Comparison of ENCODE assay signal across 8 cellular contexts in the genomic region with DNA sequence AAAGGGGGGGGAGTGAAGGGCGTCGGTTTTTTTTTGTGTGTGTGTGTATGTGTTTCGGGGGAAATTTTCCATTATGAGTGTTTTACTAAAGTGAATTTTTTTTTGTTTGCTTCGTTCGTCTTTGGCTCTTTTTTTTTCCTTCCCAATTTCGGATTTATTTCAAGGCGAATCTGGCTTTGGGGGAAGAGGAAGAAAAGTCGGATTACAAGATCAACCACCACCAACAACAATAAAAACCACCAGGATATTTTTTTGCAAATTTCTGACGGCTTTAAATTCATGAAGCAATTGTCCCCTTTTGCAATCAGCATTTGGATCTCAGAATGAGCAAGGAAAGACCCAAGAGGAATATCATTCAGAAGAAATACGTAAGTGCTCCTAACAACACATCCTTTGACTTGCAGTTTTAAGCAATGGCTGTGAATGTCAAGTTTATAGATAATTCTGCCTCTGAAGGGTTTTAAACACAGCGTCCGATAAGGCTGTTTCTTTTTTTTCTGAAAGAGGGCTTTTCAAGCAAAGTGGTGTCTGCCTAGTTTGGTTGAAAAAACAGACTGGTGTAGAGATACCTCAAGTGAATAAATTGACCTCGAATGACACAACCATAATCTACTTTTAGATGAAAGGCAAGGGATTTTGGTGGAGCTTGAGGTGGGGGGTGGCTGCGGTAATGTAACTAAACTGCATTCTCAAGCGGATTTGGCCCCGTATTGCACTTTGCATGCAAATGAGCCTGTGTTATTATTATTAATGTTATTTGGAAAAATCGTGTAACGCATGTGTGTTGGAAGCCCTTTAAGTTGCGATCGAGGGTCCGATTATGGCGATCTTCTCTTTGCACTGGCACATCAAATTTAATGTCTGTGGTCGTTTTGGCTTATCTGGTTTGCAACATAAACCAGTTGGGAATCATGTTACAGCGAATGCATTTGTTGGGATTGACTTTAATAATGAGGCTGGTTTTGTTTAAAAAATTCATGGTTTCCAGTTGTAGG. TPM values are rescaled to one million over a fixed set of nuclear protein-coding genes. Genes with fewer than 3 reads are reported as not detected.
DNase-seq lines count a peak whose midpoint lies in the region; ATAC-seq and TF ChIP-seq lines count a peak whose summit lies in the region.

No MANE protein-coding gene starts in this region.

- H3K9me3 ChIP-seq in gastrocnemius medialis = no peaks in the 10 kb centered on the region

- peak overlapping the region; percentile 20 for H2AFZ ChIP-seq in ACC112 (ENCODE audit: low read length, unreplicated experiment)

- H3K4me3 ChIP-seq in ACC112 (ENCODE audit: low read depth, low read length) = peak overlapping the region; percentile 92
- peak overlapping the region; percentile 85 for H3K4me3 ChIP-seq in HFF-Myc (replicated peaks; ENCODE audit: low read depth, low read length)
- peak overlapping the region; percentile 60 for H3K4me3 ChIP-seq in fibroblast of pulmonary artery (replicated peaks; ENCODE audit: low read depth, low read length)
- peak overlapping the region; percentile 64 to 81 (median 77) for H3K4me3 ChIP-seq in gastrocnemius medialis

- H3K4me3 Mint-ChIP-seq in activated CD4-positive, alpha-beta memory T cell treated with anti-CD3 and anti-CD28 coated beads, Interleukin-2, amount 10 ng/mL, durations not matched to agents 7 days and 5 days = peak overlapping the region; percentile 98

- H3K4me1 Mint-ChIP-seq in activated CD4-positive, alpha-beta memory T cell treated with anti-CD3 and anti-CD28 coated beads, Interleukin-2, amount 10 ng/mL, durations not matched to agents 7 days and 5 days = peaks cover 30% of the 10 kb centered on the region

- H3K9me3 Mint-ChIP-seq in activated CD4-positive, alpha-beta memory T cell treated with anti-CD3 and anti-CD28 coated beads, Interleukin-2, amount 10 ng/mL, durations not matched to agents 7 days and 5 days = no peaks in the 10 kb centered on the region

- peak overlapping the region; percentile 96 for H3K27ac Mint-ChIP-seq in activated CD4-positive, alpha-beta memory T cell treated with anti-CD3 and anti-CD28 coated beads, Interleukin-2, amount 10 ng/mL, durations not matched to agents 7 days and 5 days

- H3K27me3 Mint-ChIP-seq in activated CD4-positive, alpha-beta memory T cell treated with anti-CD3 and anti-CD28 coated beads, Interleukin-2, amount 10 ng/mL, durations not matched to agents 7 days and 5 days = no peaks in the 10 kb centered on the region

- H3K36me3 ChIP-seq in ACC112 (ENCODE audit: insufficient read depth, low read length) (no peaks in the 10 kb centered on the region), gastrocnemius medialis (no peaks in the 10 kb centered on the region)

- CTCF ChIA-PET in activated CD4-positive, alpha-beta memory T cell treated with anti-CD3 and anti-CD28 coated beads, Interleukin-2, amount 10 ng/mL, durations not matched to agents 7 days and 5 days (lab: Charles Lee) = interaction anchor here (0.7 to 1.9 kb wide), 2 partner anchors 79 to 195 kb away, joined by 3 to 6 read pairs; no protein-coding TSS in a partner anchor

- TF ChIP-seq CTCF in HFF-Myc (IDR thresholded peaks at IDR 0.05; ENCODE audit: low read depth, low read length, missing control alignments) = no peak
- no peak for TF ChIP-seq CTCF in fibroblast of pulmonary artery (IDR thresholded peaks at IDR 0.05; ENCODE audit: low read length, missing control alignments)
- TF ChIP-seq CTCF in gastrocnemius medialis (IDR thresholded peaks at IDR 0.05 in 4 of 5, conservative IDR thresholded peaks at IDR 0.05 in 1 of 5) = no peak

- intact Hi-C loops in gastrocnemius medialis (cut with DNase I; ENCODE audit: low total_unique reads) = loop anchor here (5.0 to 10.0 kb wide), 6 partner anchors 186 to 702 kb away; no protein-coding TSS in a partner anchor

- H3K79me2 ChIP-seq in ACC112 (ENCODE audit: control insufficient read depth, insufficient read depth, low read length, unreplicated experiment) = peaks cover 46% of the 10 kb centered on the region

- TF ChIP-seq POLR2A in gastrocnemius medialis (IDR thresholded peaks at IDR 0.05) = no peak

- no peaks in the 10 kb centered on the region for H3K27me3 ChIP-seq in ACC112 (ENCODE audit: insufficient read depth, low read length)
- no peaks in the 10 kb centered on the region for H3K27me3 ChIP-seq in gastrocnemius medialis

- peaks cover 23% of the 10 kb centered on the region for H3K36me3 Mint-ChIP-seq in activated CD4-positive, alpha-beta memory T cell treated with anti-CD3 and anti-CD28 coated beads, Interleukin-2, amount 10 ng/mL, durations not matched to agents 7 days and 5 days (ENCODE audit: low read depth)

- ATAC-seq in gastrocnemius medialis (no peak), GM21786 (IDR thresholded peaks at IDR 0.05; ENCODE audit: unreplicated experiment) (no peak), GM18873 (IDR thresholded peaks at IDR 0.05; ENCODE audit: low FRiP score, unreplicated experiment) (no peak)

- DNase-seq in HFF-Myc (ENCODE audit: extremely low read depth, low read depth) (no peak), fibroblast of pulmonary artery (ENCODE audit: low read depth) (peak; percentile 37), gastrocnemius medialis (no peak), AG08396 (ENCODE audit: low spot score) (no peak)
- DNase-seq in activated CD4-positive, alpha-beta memory T cell treated with anti-CD3 and anti-CD28 coated beads, Interleukin-2, amount 10 ng/mL, durations not matched to agents 7 days and 5 days = peak; percentile 43

- POLR2A ChIA-PET in activated CD4-positive, alpha-beta memory T cell treated with anti-CD3 and anti-CD28 coated beads, Interleukin-2, amount 10 ng/mL, durations not matched to agents 7 days and 5 days (lab: Charles Lee) = interaction anchor here (0.7 to 0.9 kb wide), 3 partner anchors 179 to 229 kb away, joined by 3 read pairs; no protein-coding TSS in a partner anchor

- H3K27ac ChIP-seq in ACC112 (ENCODE audit: low read depth, low read length) (peak overlapping the region; percentile 86), gastrocnemius medialis (peak overlapping the region; percentile 90 to 98 (median 97))

- in situ Hi-C loops in gastrocnemius medialis (cut with MboI; ENCODE audit: low sequenced_read_pairs in 4 of 4) = loop anchor here in 3 of 4 donors (10.0 to 25.0 kb wide), 2 partner anchors 362 to 1034 kb away; no protein-coding TSS in a partner anchor

- H3K4me1 ChIP-seq in ACC112 (ENCODE audit: control insufficient read depth, insufficient read depth, low read length, unreplicated experiment) (peaks cover 6% of the 10 kb centered on the region), gastrocnemius medialis (peaks cover 20 to 36% of the 10 kb centered on the region in 2 donors)

RNA-seq across cellular contexts. Expression of a gene that starts 0.6 kb away (rescaled TPM):
- total RNA-seq in activated CD4-positive, alpha-beta memory T cell treated with anti-CD3 and anti-CD28 coated beads, Interleukin-2, amount 10 ng/mL, durations not matched to agents 7 days and 5 days = 10 to 100 TPM; 28.4 to 29.7 TPM
- total RNA-seq in gastrocnemius medialis = 10 to 100 TPM; 11.6 to 22.5 (median 16.4) TPM

Comparison
In these comparisons a context has a peak if more than half of its experiments do, and no peak if none do; other contexts are left out.
1. DNase-seq: peak in activated CD4-positive, alpha-beta memory T cell treated with anti-CD3 and anti-CD28 coated beads, Interleukin-2, amount 10 ng/mL, durations not matched to agents 7 days and 5 days (single experiment) and fibroblast of pulmonary artery (single experiment); none in HFF-Myc (single experiment), gastrocnemius medialis (0 of 2) and AG08396 (single experiment).
2. Peak in every context shown above with its lines, with median percentiles within 50 percentile points of each other: H3K4me3 ChIP-seq.